ENCODE assay signal across 22 cellular contexts in genomic region chr22:23155831-23156230, GRCh38. TPM values are rescaled to one million over a fixed set of nuclear protein-coding genes. Genes with fewer than 3 reads are reported as not detected.
"Had no signal": no experiment of that assay in that cellular context is flagged by ENCODE, and none has a peak within 500 bp of the region (broad histone marks: within the 10 kb centered on the region; RNA-seq: fewer than 3 reads in every experiment).

No MANE protein-coding gene starts in this region.

- H3K4me1 ChIP-seq: parathyroid adenoma, prostate gland, sigmoid colon had no signal

- H3K27ac ChIP-seq: coronary artery, hepatocyte, neural progenitor cell, parathyroid adenoma, prostate gland, sigmoid colon, skin epidermis had no signal

- H3K9ac ChIP-seq: neural progenitor cell, parathyroid adenoma had no signal

- H3K9me3 ChIP-seq: prostate gland, sigmoid colon had no signal

- H3K27me3 ChIP-seq: hepatocyte, neural progenitor cell, sigmoid colon had no signal

- H3K36me3 ChIP-seq: neural progenitor cell, prostate gland had no signal

- DNase-seq: effector CD4-positive, alpha-beta T cell; erythroblast; foreskin melanocyte; head of caudate nucleus; kidney; left colon; left ventricle myocardium superior; mesenchymal stem cell; midbrain; sigmoid colon; stimulated activated CD4-positive, alpha-beta T cell treated with anti-CD3 and anti-CD28 coated beads, Interleukin-12 subunit alpha, Interleukin-12 subunit beta, amount 100 ng/mL, for 4 hours; stimulated activated naive CD4-positive, alpha-beta T cell treated with Interleukin-2 at 50 U/mL for 16 hours; trophoblast cell had no signal

- H3K79me2 ChIP-seq: hepatocyte, parathyroid adenoma had no signal

- H3K4me2 ChIP-seq: hepatocyte, neural progenitor cell had no signal

- H2AFZ ChIP-seq: hepatocyte, neural progenitor cell, parathyroid adenoma had no signal

- H3K4me3 ChIP-seq: coronary artery, hepatocyte, lung, neural progenitor cell, prostate gland, sigmoid colon, skin epidermis had no signal

RNA-seq across cellular contexts. Expression of gene RSPH14, which starts 14.0 kb away (rescaled TPM):
- total RNA-seq: endothelial cell of umbilical vein; hepatocyte; left ventricle myocardium superior; natural killer cell treated with Interleukin-12 subunit alpha and Interleukin-12 subunit beta and Interleukin-15 and Interleukin-18, amount 100 ng/mL, for 72 hours had no signal
